2 cellular contexts compared by ENCODE assay signal in genomic region chr2:182625814-182626213, GRCh38.
TF ChIP-seq lines count a peak whose summit lies in the region.

No MANE protein-coding gene starts in this region.

TF ChIP-seq in A549, 52 proteins besides CTCF, POLR2A, EP300 and RAD21 (continued from another document):
- TF ChIP-seq MAFK (IDR thresholded peaks at IDR 0.05; ENCODE audit: partially characterized antibody) = peak; percentile 5
TF ChIP-seq in A549: peak in this region for 1.

TF ChIP-seq in H1, 55 proteins besides CTCF, POLR2A, EP300 and RAD21:
- TF ChIP-seq CHD7 (IDR thresholded peaks at IDR 0.05; ENCODE audit: insufficient replicate concordance, low read length) (peak; percentile 29), CBX8 (IDR thresholded peaks at IDR 0.05; ENCODE audit: borderline replicate concordance, low read depth, low read length) (no peak), MAFK (IDR thresholded peaks at IDR 0.05; ENCODE audit: low read depth, low read length) (peak; percentile 16; the same call in 1 of the 2 replicates)
